ENCODE assay signal across 26 cellular contexts in genomic region chr7:96052289-96052688, GRCh38.
"Had no signal": no experiment of that assay in that cellular context is flagged by ENCODE, and none has a peak within 500 bp of the region (broad histone marks: within the 10 kb centered on the region; RNA-seq: fewer than 3 reads in every experiment).

No MANE protein-coding gene starts in this region.

- H3K36me3 ChIP-seq: stomach, suprapubic skin, thoracic aorta, thyroid gland, tibial artery, tibial nerve, transverse colon, upper lobe of left lung, upper lobe of right lung, uterus, vagina had no signal

- H3K27ac ChIP-seq: stomach, suprapubic skin, testis, thoracic aorta, thyroid gland, tibial artery, tibial nerve, transverse colon, upper lobe of left lung, upper lobe of right lung, uterus, vagina had no signal

- H3K9me3 ChIP-seq: stomach, suprapubic skin, testis, thoracic aorta, thyroid gland, tibial artery, tibial nerve, transverse colon, upper lobe of left lung, upper lobe of right lung, uterus, vagina had no signal

- H3K4me3 ChIP-seq: stomach, suprapubic skin, testis, thoracic aorta, thyroid gland, tibial artery, tibial nerve, transverse colon, upper lobe of left lung, upper lobe of right lung, uterus, vagina had no signal

- ATAC-seq: stimulated activated effector memory CD8-positive, alpha-beta T cell treated with anti-CD3 and anti-CD28 coated beads, Interleukin-12 subunit alpha, Interleukin-12 subunit beta, amount 100 ng/mL, for 72 hours; stimulated activated memory B cell treated with anti-CD40 and anti-IgM and Interleukin-4, amounts not matched to agents 10 μg/mL and 1 μg/mL and 100 μg/mL, for 72 hours; stimulated activated naive B cell treated with anti-CD40 and anti-IgM and Interleukin-4, amounts not matched to agents 10 μg/mL and 1 μg/mL and 100 μg/mL, for 72 hours; stimulated activated naive CD8-positive, alpha-beta T cell treated with anti-CD3 and anti-CD28 coated beads, Interleukin-15, amount 100 ng/mL, for 72 hours; stimulated activated naive CD8-positive, alpha-beta T cell treated with anti-CD3 and anti-CD28 coated beads, Interleukin-15, Interleukin-2, amounts not matched to agents 100 U/mL and 50 U/mL, for 24 hours; upper lobe of right lung had no signal

- DNase-seq: stimulated activated CD4-positive, alpha-beta T cell treated with anti-CD3 and anti-CD28 coated beads, Interleukin-2, amount 100 ng/mL, for 48 hours; stimulated activated CD4-positive, alpha-beta T cell treated with anti-CD3 and anti-CD28 coated beads, Interleukin-4, amount 100 ng/mL, for 1 hour; stimulated activated CD4-positive, alpha-beta T cell treated with anti-CD3 and anti-CD28 coated beads, Interleukin-4, amount 100 ng/mL, for 24 hours; stimulated activated CD4-positive, alpha-beta T cell treated with anti-CD3 and anti-CD28 coated beads, Interleukin-4, amount 100 ng/mL, for 4 hours; stimulated activated CD8-positive, alpha-beta memory T cell treated with anti-CD3 and anti-CD28 coated beads, Interleukin-4, amount 100 ng/mL, for 48 hours; stimulated activated naive B cell treated with anti-CD40 and anti-IgM and Interleukin-4, amounts not matched to agents 10 μg/mL and 1 μg/mL and 100 μg/mL, for 72 hours; stimulated activated naive CD4-positive, alpha-beta T cell; stimulated activated naive CD4-positive, alpha-beta T cell treated with Interleukin-2 at 50 U/mL for 16 hours; stimulated activated naive CD8-positive, alpha-beta T cell treated with anti-CD3 and anti-CD28 coated beads, Interleukin-15, amount 100 ng/mL, for 72 hours; stimulated activated naive CD8-positive, alpha-beta T cell treated with anti-CD3 and anti-CD28 coated beads, Interleukin-15, Interleukin-2, amounts not matched to agents 100 U/mL and 50 U/mL, for 24 hours; stomach; substantia nigra; testis; thyroid gland; tibial artery; transverse colon; trophoblast cell; upper lobe of left lung; upper lobe of right lung; uterus had no signal

- H3K4me1 ChIP-seq: stomach, suprapubic skin, testis, tibial artery, tibial nerve, transverse colon, upper lobe of left lung, upper lobe of right lung, uterus, vagina had no signal

- H3K27me3 ChIP-seq: stomach, suprapubic skin, testis, thyroid gland, tibial artery, tibial nerve, transverse colon, upper lobe of left lung, upper lobe of right lung, uterus, vagina had no signal
